Comparison of ENCODE assay signal across 8 cellular contexts in the genomic region with DNA sequence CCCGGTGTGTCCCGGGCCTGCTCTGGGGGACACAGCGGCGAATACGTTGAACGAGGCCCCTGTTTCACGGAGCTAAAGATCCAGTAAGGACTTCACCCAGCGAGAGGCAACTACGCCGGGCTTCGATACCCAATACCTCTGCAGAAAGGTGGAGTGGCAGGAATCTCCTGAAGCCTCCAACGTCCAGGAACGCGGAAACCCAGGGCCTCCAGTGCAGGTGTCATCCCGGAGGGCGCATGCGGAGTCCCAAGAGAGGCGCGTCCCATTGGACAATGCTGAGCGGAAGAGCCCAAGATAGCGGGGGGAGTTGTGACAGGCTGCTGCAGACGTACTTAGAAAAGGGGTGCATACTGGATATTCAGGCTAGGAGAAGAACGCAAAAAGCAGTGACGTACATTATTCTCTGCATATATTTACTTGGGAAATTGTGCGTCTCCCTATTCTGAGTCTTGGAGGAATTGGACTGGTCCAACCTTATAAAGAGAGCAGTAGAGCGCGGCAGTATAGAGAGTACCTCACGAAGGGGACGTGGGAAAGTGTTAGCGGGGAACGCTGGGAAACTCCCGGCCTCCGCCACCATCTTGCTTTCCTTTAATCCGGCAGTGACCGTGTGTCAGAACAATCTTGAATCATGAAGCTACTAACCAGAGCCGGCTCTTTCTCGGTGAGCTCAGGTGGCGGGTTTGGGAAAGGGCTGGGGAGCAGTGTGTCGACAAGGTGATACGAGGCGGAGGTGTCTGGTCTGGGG. TPM values are rescaled to one million over a fixed set of nuclear protein-coding genes. Genes with fewer than 3 reads are reported as not detected.
DNase-seq lines count a peak whose midpoint lies in the region; ATAC-seq and TF ChIP-seq lines count a peak whose summit lies in the region.

A gene (plus strand): TSS at position 569 of the 748 bp plus-strand sequence. CDS start 63 bp downstream, at position 632.

- peak within 1 kb of the TSS; percentile 94 to 100 (median 97) for H3K27ac ChIP-seq in BLaER1 treated with 17β-estradiol and CSF1 and Interleukin-3, amounts not matched to agents 10 nM and 100 nM
- H3K27ac ChIP-seq in colonic mucosa, result peak within 1 kb of the TSS; percentile 91

- peak; percentile 84 for ATAC-seq in GM19328 (IDR thresholded peaks at IDR 0.05; ENCODE audit: unreplicated experiment)
- peak; percentile 61 for ATAC-seq in HG03469 (IDR thresholded peaks at IDR 0.05; ENCODE audit: unreplicated experiment)
- ATAC-seq in left colon, result peak; percentile 91

- TF ChIP-seq CTCF in colonic mucosa (IDR thresholded peaks at IDR 0.05), result no peak

- H3K4me3 ChIP-seq in BLaER1 treated with 17β-estradiol and CSF1 and Interleukin-3, amounts not matched to agents 10 nM and 100 nM, result peak within 1 kb of the TSS; percentile 77 to 96 (median 86)
- peak within 1 kb of the TSS; percentile 72 for H3K4me3 ChIP-seq in colonic mucosa

- intact Hi-C loops in colonic mucosa (cut with DNase I), result loop anchor here (5.0 kb wide), 2 partner anchors 124 to 234 kb away; no protein-coding TSS in a partner anchor
- intact Hi-C loops in left colon (cut with DNase I, micrococcal nuclease), result loop anchor here in 1 of 2 donors (5.0 kb wide), 1 partner anchor 234 kb away; no protein-coding TSS in a partner anchor

- no peaks in the 10 kb centered on the region for H3K9me3 ChIP-seq in BLaER1 treated with 17β-estradiol and CSF1 and Interleukin-3, amounts not matched to agents 10 nM and 100 nM (replicated peaks in 1 of 11)
- no peaks in the 10 kb centered on the region for H3K9me3 ChIP-seq in colonic mucosa

- DNase-seq in NCI-H526 (lab: John Stamatoyannopoulos, UW), result peak; percentile 97
- peak; percentile 90 for DNase-seq in activated CD4-positive, alpha-beta T cell treated with anti-CD3 and anti-CD28 coated beads for 48 hours
- DNase-seq in colonic mucosa, result peak; percentile 93
- peak; percentile 91 to 93 for DNase-seq in left colon
- DNase-seq in stimulated activated CD4-positive, alpha-beta T cell treated with anti-CD3 and anti-CD28 coated beads, Interleukin-1b, Interleukin-23, amount 100 ng/mL, for 4 hours (ENCODE audit: low read depth in 2 of 2), result peak; percentile 71 to 78

- peaks cover 31 to 66% (median 50%) of the 10 kb centered on the region in 11 experiments; a peak in 20 of 22 replicates for H4K20me1 ChIP-seq in BLaER1 treated with 17β-estradiol and CSF1 and Interleukin-3, amounts not matched to agents 10 nM and 100 nM

- peak within 1 kb of the TSS; percentile 88 to 98 (median 94) for H3K9ac ChIP-seq in BLaER1 treated with 17β-estradiol and CSF1 and Interleukin-3, amounts not matched to agents 10 nM and 100 nM
- peak within 1 kb of the TSS; percentile 95 to 99 for H3K9ac ChIP-seq in colonic mucosa (ENCODE audit: low read depth in 2 of 2, low read length in 2 of 2)

- peak within 1 kb of the TSS; percentile 82 to 98 (median 96) for H3K4me2 ChIP-seq in BLaER1 treated with 17β-estradiol and CSF1 and Interleukin-3, amounts not matched to agents 10 nM and 100 nM

- H3K4me1 ChIP-seq in BLaER1 treated with 17β-estradiol and CSF1 and Interleukin-3, amounts not matched to agents 10 nM and 100 nM, result peaks cover 44 to 64% (median 52%) of the 10 kb centered on the region in 10 experiments
- peaks cover 11% of the 10 kb centered on the region for H3K4me1 ChIP-seq in colonic mucosa

- H3K36me3 ChIP-seq in BLaER1 treated with 17β-estradiol and CSF1 and Interleukin-3, amounts not matched to agents 10 nM and 100 nM, result peaks cover 22 to 30% (median 26%) of the 10 kb centered on the region in 11 experiments
- H3K36me3 ChIP-seq in colonic mucosa, result peaks cover 7% of the 10 kb centered on the region

- H3K27me3 ChIP-seq in BLaER1 treated with 17β-estradiol and CSF1 and Interleukin-3, amounts not matched to agents 10 nM and 100 nM, result no peaks in the 10 kb centered on the region
- no peaks in the 10 kb centered on the region for H3K27me3 ChIP-seq in colonic mucosa

RNA-seq across cellular contexts. Expression of the gene that starts here (rescaled TPM):
- 100 to 1,000 TPM; 477 to 641 TPM for total RNA-seq in colonic mucosa
- 100 to 1,000 TPM; 513 to 643 TPM for total RNA-seq in left colon

Comparison
In these comparisons a context has a peak if more than half of its experiments do, and no peak if none do; other contexts are left out.
1. Peak in every context shown above with its lines: DNase-seq, ATAC-seq, H3K4me3 ChIP-seq and H3K27ac ChIP-seq.